Comparison of ENCODE assay signal across 1 cellular context in genomic region chr12:23495472-23495871, GRCh38.
A peak's percentile ranks its signal among the peaks of the same experiment; 100 is the strongest.
TF ChIP-seq lines count a peak whose summit lies in the region.

No MANE protein-coding gene starts in this region.

TF ChIP-seq in K562, 482 proteins besides CTCF, POLR2A, EP300 and RAD21:
- TF ChIP-seq ATF3 (IDR thresholded peaks at IDR 0.05) (0 out of 2 replicates have a peak, but pooled peaks have one; percentile 7), ATF3 (CRISPR knock-in tag; conservative IDR thresholded peaks at IDR 0.05) (no peak), GABPA (tag; conservative IDR thresholded peaks at IDR 0.05; ENCODE audit: low read depth) (no peak), BRCA1 (IDR thresholded peaks at IDR 0.05) (no peak), BRCA1 (CRISPR knock-in tag; IDR thresholded peaks at IDR 0.05) (no peak), RUNX1 (IDR thresholded peaks at IDR 0.05; ENCODE audit: low read depth) (no peak)
